ENCODE assay signal across 22 cellular contexts in the genomic region with DNA sequence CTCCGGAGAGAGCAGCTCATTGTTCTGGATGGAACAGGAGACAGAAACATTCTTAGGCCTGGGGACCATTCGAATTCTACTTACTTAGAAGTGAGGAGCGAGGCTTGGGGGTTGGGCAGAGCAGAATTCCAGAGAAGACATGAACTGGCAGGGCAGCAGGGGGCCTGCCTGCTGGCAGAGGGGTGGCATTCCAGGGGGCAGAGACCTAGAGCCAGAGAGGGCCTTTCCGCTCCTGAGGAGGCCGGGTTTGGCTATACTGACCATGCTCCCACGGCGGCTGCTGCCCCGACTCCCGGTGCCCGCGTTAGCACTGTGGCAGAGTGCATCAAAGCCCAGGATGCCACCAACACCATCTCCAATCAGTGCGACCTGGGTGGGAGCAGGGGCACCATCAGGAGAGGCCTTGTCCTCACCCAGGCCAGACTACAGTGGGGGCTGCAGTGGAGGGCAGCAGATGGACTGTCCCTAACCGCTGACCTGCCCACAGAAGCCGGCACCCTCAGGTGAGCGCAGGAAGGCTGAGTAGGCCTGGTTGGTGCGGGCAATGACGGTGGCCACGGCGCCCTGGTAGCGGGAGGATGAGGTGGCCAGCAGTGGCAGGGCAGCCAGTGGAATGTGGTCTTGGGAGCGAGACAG. TPM values are rescaled to one million over a fixed set of nuclear protein-coding genes. Genes with fewer than 3 reads are reported as not detected.
"Had no signal": no experiment of that assay in that cellular context is flagged by ENCODE, and none has a peak within 500 bp of the region (broad histone marks: within the 10 kb centered on the region; RNA-seq: fewer than 3 reads in every experiment).

No MANE protein-coding gene starts in this region.

- H3K4me1 ChIP-seq: lower lobe of right lung had no signal

- H3K4me3 Mint-ChIP-seq: endodermal cell, memory B cell, nephron progenitor cell had no signal

- H3K27ac ChIP-seq: coronary artery, lower lobe of right lung, neutrophil had no signal

- H3K27ac Mint-ChIP-seq: endodermal cell, memory B cell, nephron progenitor cell had no signal

- H3K9me3 Mint-ChIP-seq: endodermal cell, memory B cell, nephron progenitor cell had no signal

- H3K9me3 ChIP-seq: heart left ventricle, lower lobe of right lung, neutrophil had no signal

- H3K4me1 Mint-ChIP-seq: endodermal cell had no signal

- H3K4me3 ChIP-seq: coronary artery, heart left ventricle, lower lobe of right lung had no signal

- H3K27me3 ChIP-seq: heart left ventricle, neutrophil had no signal

- DNase-seq: effector CD4-positive, alpha-beta T cell; endodermal cell; erythroblast; foreskin melanocyte; hypothalamus; lower lobe of right lung; midbrain; nephron progenitor cell; small intestine; stimulated activated CD4-positive, alpha-beta T cell treated with anti-CD3 and anti-CD28 coated beads, Interleukin-12 subunit alpha, Interleukin-12 subunit beta, amount 100 ng/mL, for 4 hours; stimulated activated naive CD4-positive, alpha-beta T cell treated with Interleukin-2 at 50 U/mL for 16 hours had no signal

- H3K27me3 Mint-ChIP-seq: memory B cell had no signal

RNA-seq across cellular contexts. Expression of a gene that starts 25.5 kb away (rescaled TPM):
- total RNA-seq: chondrocyte, dermis microvascular lymphatic vessel endothelial cell, endodermal cell, endothelial cell of umbilical vein, heart left ventricle, left lobe of liver, lower lobe of right lung, osteocyte, right cardiac atrium, urinary bladder had no signal
- polyA plus RNA-seq: endothelial cell of umbilical vein, heart left ventricle, right cardiac atrium, small intestine, urinary bladder had no signal
